In the genomic region with DNA sequence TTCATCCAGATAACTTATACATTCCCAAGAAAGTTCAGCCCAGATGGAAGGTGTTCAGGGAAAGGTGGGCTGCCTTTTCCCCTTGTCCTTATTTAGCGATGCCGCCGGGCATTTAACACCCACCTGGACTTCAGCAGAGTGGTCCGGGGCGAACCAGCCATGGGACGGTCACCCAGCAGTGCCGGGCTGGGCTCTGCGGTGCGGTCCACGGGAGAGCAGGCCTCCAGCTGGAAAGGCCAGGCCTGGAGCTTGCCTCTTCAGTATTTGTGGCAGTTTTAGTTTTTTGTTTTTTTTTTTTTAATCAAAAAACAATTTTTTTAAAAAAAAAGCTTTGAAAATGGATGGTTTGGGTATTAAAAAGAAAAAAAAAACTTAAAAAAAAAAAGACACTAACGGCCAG, we compare ENCODE assay signal across 14 cellular contexts. TPM values are rescaled to one million over a fixed set of nuclear protein-coding genes. Genes with fewer than 3 reads are reported as not detected.
A peak's percentile ranks its signal among the peaks of the same experiment; 100 is the strongest.
DNase-seq lines count a peak whose midpoint lies in the region; TF ChIP-seq lines count a peak whose summit lies in the region.
"Had no signal": no experiment of that assay in that cellular context is flagged by ENCODE, and none has a peak within 500 bp of the region (broad histone marks: within the 10 kb centered on the region; RNA-seq: fewer than 3 reads in every experiment).

No MANE protein-coding gene starts in this region.

- H3K27me3 ChIP-seq in esophagus (ENCODE audit: control insufficient read depth in 1 of 2, insufficient read depth in 2 of 2, low read length in 2 of 2) (no peaks in the 10 kb centered on the region), ovary (no peaks in the 10 kb centered on the region), transverse colon (no peaks in the 10 kb centered on the region), endodermal cell (ENCODE audit: control insufficient read depth, insufficient read depth, low read length, poor library complexity, severe bottlenecking) (no peaks in the 10 kb centered on the region)

- H3K4me1 Mint-ChIP-seq in activated T-helper 1 cell treated with anti-CD3 and anti-CD28 coated beads, Interleukin-12 subunit alpha, Interleukin-12 subunit beta, Interleukin-2, Interleukin-4 antibody, amounts not matched to agents 30 ng/mL and 10 ng/mL and 1 ng/mL, durations not matched to agents 14 hours and 24 hours and 36 hours (ENCODE audit: low read depth) = peaks cover 42% of the 10 kb centered on the region
- H3K4me1 Mint-ChIP-seq in endodermal cell = peaks cover 24% of the 10 kb centered on the region

- DNase-seq in activated T-helper 1 cell treated with anti-CD3 and anti-CD28 coated beads, Interleukin-12 subunit alpha, Interleukin-12 subunit beta, Interleukin-2, Interleukin-4 antibody, amounts not matched to agents 30 ng/mL and 10 ng/mL and 1 ng/mL, durations not matched to agents 14 hours and 24 hours and 36 hours (ENCODE audit: low spot score) = no peak
- DNase-seq in ovary (no peak), transverse colon (no peak), NCI-H1694 treated with DMSO at 0.1 percent for 48 hours (lab: John Stamatoyannopoulos, UW) (no peak), HEK293T (ENCODE audit: extremely low spot score) (no peak), endodermal cell (no peak)
- DNase-seq: activated T-cell treated with anti-CD3 and anti-CD28 coated beads, Interleukin-2, amount 50 U/mL, for 24 hours; DMS53; naive thymus-derived CD4-positive, alpha-beta T cell; NCI-H524 treated with DMSO at 0.1 percent for 48 hours; WERI-Rb-1 had no signal

- peaks cover 8 to 40% of the 10 kb centered on the region in 2 donors for H3K36me3 ChIP-seq in esophagus (ENCODE audit: control insufficient read depth in 2 of 2, insufficient read depth in 2 of 2, low read length in 1 of 2)
- H3K36me3 ChIP-seq in ovary = no peaks in the 10 kb centered on the region
- no peaks in the 10 kb centered on the region for H3K36me3 ChIP-seq in transverse colon
- H3K36me3 ChIP-seq in endodermal cell (ENCODE audit: control insufficient read depth, insufficient read depth, low read length) = peaks cover 49% of the 10 kb centered on the region

- peak overlapping the region; percentile 85 to 92 for H3K27ac ChIP-seq in esophagus (ENCODE audit: low read depth in 2 of 2, low read length in 1 of 2)
- H3K27ac ChIP-seq in ovary = peak overlapping the region; percentile 84 to 95
- peak overlapping the region; percentile 74 to 81 (median 76) for H3K27ac ChIP-seq in transverse colon
- H3K27ac ChIP-seq in endodermal cell (ENCODE audit: low read depth, low read length) = no peak overlapping the region
- H3K27ac ChIP-seq: WERI-Rb-1 had no signal

- TF ChIP-seq CTCF in ovary (IDR thresholded peaks at IDR 0.05) (no peak), transverse colon (IDR thresholded peaks at IDR 0.05) (no peak), endodermal cell (conservative IDR thresholded peaks at IDR 0.05) (no peak)

- intact Hi-C loops in activated T-helper 1 cell treated with anti-CD3 and anti-CD28 coated beads, Interleukin-12 subunit alpha, Interleukin-12 subunit beta, Interleukin-2, Interleukin-4 antibody, amounts not matched to agents 30 ng/mL and 10 ng/mL and 1 ng/mL, durations not matched to agents 14 hours and 24 hours and 36 hours (cut with micrococcal nuclease) = no loop called here
- intact Hi-C loops in ovary (cut with DNase I) (loop anchor here in 3 of 4 donors (5.0 kb wide), 1 partner anchor 34 kb away; the partner anchor contains the start of genes KYAT1 (in 3 of the 3) and LRRC8A (in 3 of the 3)), transverse colon (cut with DNase I; ENCODE audit: low total_unique reads) (no loop called here)

- H3K4me1 ChIP-seq in esophagus (ENCODE audit: control insufficient read depth in 2 of 2, insufficient read depth in 2 of 2, low read length in 1 of 2) (peaks cover 30 to 57% of the 10 kb centered on the region in 2 donors), ovary (ENCODE audit: insufficient read depth) (peaks cover 49% of the 10 kb centered on the region), transverse colon (peaks cover 34 to 57% (median 47%) of the 10 kb centered on the region in 4 donors), endodermal cell (ENCODE audit: control insufficient read depth, insufficient read depth, low read length) (peaks cover 4% of the 10 kb centered on the region)

- 77% methylated on average over 11 of the region's 11 CpGs for WGBS in esophagus, 2 donors
- WGBS in ovary, 3 donors = 40 to 46% (median 45%) methylated on average over 11 of the region's 11 CpGs
- WGBS in transverse colon (ENCODE audit: low coverage in 1 of 2), 2 donors = 84 to 89% methylated on average over 6 to 11 of the region's 11 CpGs
- 97 to 100% methylated on average over 5 to 11 of the region's 11 CpGs for WGBS in endodermal cell (ENCODE audit: insufficient coverage in 1 of 2, insufficient read length in 1 of 2), 2 experiments

- H3K9me3 ChIP-seq in esophagus (ENCODE audit: control insufficient read depth in 2 of 2, insufficient read depth in 1 of 2, low read depth in 1 of 2, low read length in 1 of 2) (no peaks in the 10 kb centered on the region), ovary (no peaks in the 10 kb centered on the region), transverse colon (no peaks in the 10 kb centered on the region), endodermal cell (ENCODE audit: control insufficient read depth, low read length) (no peaks in the 10 kb centered on the region)

- H3K9me3 Mint-ChIP-seq in activated T-helper 1 cell treated with anti-CD3 and anti-CD28 coated beads, Interleukin-12 subunit alpha, Interleukin-12 subunit beta, Interleukin-2, Interleukin-4 antibody, amounts not matched to agents 30 ng/mL and 10 ng/mL and 1 ng/mL, durations not matched to agents 14 hours and 24 hours and 36 hours = no peaks in the 10 kb centered on the region
- H3K9me3 Mint-ChIP-seq in endodermal cell = no peaks in the 10 kb centered on the region
- H3K9me3 Mint-ChIP-seq: activated T-cell treated with anti-CD3 and anti-CD28 coated beads, Interleukin-2, amount 50 U/mL, for 24 hours; naive thymus-derived CD4-positive, alpha-beta T cell had no signal

- no peak overlapping the region for H3K4me3 Mint-ChIP-seq in activated T-helper 1 cell treated with anti-CD3 and anti-CD28 coated beads, Interleukin-12 subunit alpha, Interleukin-12 subunit beta, Interleukin-2, Interleukin-4 antibody, amounts not matched to agents 30 ng/mL and 10 ng/mL and 1 ng/mL, durations not matched to agents 14 hours and 24 hours and 36 hours
- no peak overlapping the region for H3K4me3 Mint-ChIP-seq in endodermal cell
- H3K4me3 Mint-ChIP-seq: activated T-cell treated with anti-CD3 and anti-CD28 coated beads, Interleukin-2, amount 50 U/mL, for 24 hours; naive thymus-derived CD4-positive, alpha-beta T cell had no signal

- H3K27ac Mint-ChIP-seq in activated T-helper 1 cell treated with anti-CD3 and anti-CD28 coated beads, Interleukin-12 subunit alpha, Interleukin-12 subunit beta, Interleukin-2, Interleukin-4 antibody, amounts not matched to agents 30 ng/mL and 10 ng/mL and 1 ng/mL, durations not matched to agents 14 hours and 24 hours and 36 hours = peak overlapping the region; percentile 31
- no peak overlapping the region for H3K27ac Mint-ChIP-seq in endodermal cell

- no peak overlapping the region for H3K9ac ChIP-seq in endodermal cell (ENCODE audit: extremely low read depth, low read length, poor library complexity, severe bottlenecking)

- TF ChIP-seq POLR2A in ovary (IDR thresholded peaks at IDR 0.05) (no peak), transverse colon (IDR thresholded peaks at IDR 0.05) (no peak)

- H3K4me3 ChIP-seq in esophagus (ENCODE audit: low read depth in 1 of 2, low read length in 2 of 2) (no peak overlapping the region), ovary (peak overlapping the region; percentile 9), transverse colon (no peak overlapping the region), endodermal cell (ENCODE audit: low read length) (no peak overlapping the region)
- H3K4me3 ChIP-seq: GM12878 had no signal

- H3K36me3 Mint-ChIP-seq in activated T-helper 1 cell treated with anti-CD3 and anti-CD28 coated beads, Interleukin-12 subunit alpha, Interleukin-12 subunit beta, Interleukin-2, Interleukin-4 antibody, amounts not matched to agents 30 ng/mL and 10 ng/mL and 1 ng/mL, durations not matched to agents 14 hours and 24 hours and 36 hours (ENCODE audit: low read depth) = peaks cover 38% of the 10 kb centered on the region
- H3K36me3 Mint-ChIP-seq in endodermal cell (ENCODE audit: low read depth) = peaks cover 36% of the 10 kb centered on the region

- H3K27me3 Mint-ChIP-seq in activated T-helper 1 cell treated with anti-CD3 and anti-CD28 coated beads, Interleukin-12 subunit alpha, Interleukin-12 subunit beta, Interleukin-2, Interleukin-4 antibody, amounts not matched to agents 30 ng/mL and 10 ng/mL and 1 ng/mL, durations not matched to agents 14 hours and 24 hours and 36 hours (ENCODE audit: insufficient read depth) = no peaks in the 10 kb centered on the region
- H3K27me3 Mint-ChIP-seq in endodermal cell (ENCODE audit: insufficient read depth) = no peaks in the 10 kb centered on the region
- H3K27me3 Mint-ChIP-seq: activated T-cell treated with anti-CD3 and anti-CD28 coated beads, Interleukin-2, amount 50 U/mL, for 24 hours; naive thymus-derived CD4-positive, alpha-beta T cell had no signal

- no peak for TF ChIP-seq EP300 in ovary (IDR thresholded peaks at IDR 0.05)
- no peak for TF ChIP-seq EP300 in transverse colon (IDR thresholded peaks at IDR 0.05; ENCODE audit: low read depth)

- in situ Hi-C loops in transverse colon (cut with MboI; ENCODE audit: low pct_ligation_motif_present in 1 of 4, low pct_unique_long_range_greater_than_20kb in 1 of 4, low sequenced_read_pairs in 3 of 4) = no loop called here

- POLR2A ChIA-PET in HEK293T (lab: Yijun Ruan, JAX) = no interaction called here

- CTCF ChIA-PET in HEK293T (lab: Yijun Ruan, JAX) = no interaction called here

RNA-seq across cellular contexts. Expression of gene PHYHD1, which starts 4.0 kb away (rescaled TPM):
- 0.34 and 1.0 TPM in 2 replicates for total RNA-seq in activated T-helper 1 cell treated with anti-CD3 and anti-CD28 coated beads, Interleukin-12 subunit alpha, Interleukin-12 subunit beta, Interleukin-2, Interleukin-4 antibody, amounts not matched to agents 30 ng/mL and 10 ng/mL and 1 ng/mL, durations not matched to agents 14 hours and 24 hours and 36 hours
- 10 to 100 TPM; 19.8 to 39.5 TPM for polyA plus RNA-seq in esophagus
- 10 to 100 TPM; 24.8 to 63.9 (median 43.1) TPM for total RNA-seq in ovary
- polyA plus RNA-seq in ovary = 10 to 100 TPM; 41.1 to 50.4 TPM
- total RNA-seq in transverse colon = 10 to 100 TPM in 1 of 4 donors, 1 to 10 TPM in 3; 3.2 to 22.4 (median 5.5) TPM
- total RNA-seq in endodermal cell = 10 to 100 TPM; 15.2 to 18.0 TPM
- 6.4 TPM for polyA plus RNA-seq in endodermal cell (2013, experiment 1 of 2)
- polyA plus RNA-seq in endodermal cell (2013, experiment 2 of 2) = 4.7 TPM
- total RNA-seq: H4 had no signal

RNA-seq across cellular contexts. Expression of gene DOLK, which starts 30.7 kb away (rescaled TPM):
- 17.7 and 18.1 TPM in 2 replicates for total RNA-seq in activated T-helper 1 cell treated with anti-CD3 and anti-CD28 coated beads, Interleukin-12 subunit alpha, Interleukin-12 subunit beta, Interleukin-2, Interleukin-4 antibody, amounts not matched to agents 30 ng/mL and 10 ng/mL and 1 ng/mL, durations not matched to agents 14 hours and 24 hours and 36 hours
- polyA plus RNA-seq in esophagus (10 to 100 TPM in 1 of 2 donors, 1 to 10 TPM in 1; 5.3 to 11.6 TPM), ovary (10 to 100 TPM in 1 of 2 donors, 1 to 10 TPM in 1; 9.5 to 12.0 TPM)
- total RNA-seq in ovary (10 to 100 TPM in 5 of 7 donors, 1 to 10 TPM in 2; 6.1 to 14.9 (median 12.6) TPM), transverse colon (10 to 100 TPM in 3 of 4 donors, 1 to 10 TPM in 1; 9.2 to 20.6 (median 11.7) TPM), endodermal cell (10 to 100 TPM; 18.0 to 19.8 TPM)
- polyA plus RNA-seq in endodermal cell (2013, experiment 1 of 2) = 14.3 TPM
- 13.4 TPM for polyA plus RNA-seq in endodermal cell (2013, experiment 2 of 2)

RNA-seq across cellular contexts. Expression of gene NUP188, which starts 30.8 kb away (rescaled TPM):
- total RNA-seq in activated T-helper 1 cell treated with anti-CD3 and anti-CD28 coated beads, Interleukin-12 subunit alpha, Interleukin-12 subunit beta, Interleukin-2, Interleukin-4 antibody, amounts not matched to agents 30 ng/mL and 10 ng/mL and 1 ng/mL, durations not matched to agents 14 hours and 24 hours and 36 hours = 154 and 158 TPM in 2 replicates
- polyA plus RNA-seq in esophagus (10 to 100 TPM; 19.7 to 21.8 TPM), ovary (10 to 100 TPM; 10.6 to 25.1 TPM)
- total RNA-seq in ovary (10 to 100 TPM; 12.5 to 43.8 (median 30.7) TPM), transverse colon (10 to 100 TPM; 18.0 to 79.3 (median 38.4) TPM), endodermal cell (10 to 100 TPM; 89.8 to 94.8 TPM)
- polyA plus RNA-seq in endodermal cell (2013, experiment 1 of 2) = 59.2 TPM
- polyA plus RNA-seq in endodermal cell (2013, experiment 2 of 2) = 49.7 TPM

RNA-seq across cellular contexts. Expression of gene LRRC8A, which starts 34.8 kb away (rescaled TPM):
- total RNA-seq in activated T-helper 1 cell treated with anti-CD3 and anti-CD28 coated beads, Interleukin-12 subunit alpha, Interleukin-12 subunit beta, Interleukin-2, Interleukin-4 antibody, amounts not matched to agents 30 ng/mL and 10 ng/mL and 1 ng/mL, durations not matched to agents 14 hours and 24 hours and 36 hours = 30.1 and 32.9 TPM in 2 replicates
- polyA plus RNA-seq in esophagus (10 to 100 TPM; 38.5 to 55.6 TPM), ovary (10 to 100 TPM; 21.2 to 28.5 TPM)
- total RNA-seq in ovary (10 to 100 TPM; 18.1 to 39.7 (median 26.4) TPM), transverse colon (100 to 1,000 TPM in 1 of 4 donors, 10 to 100 TPM in 3; 29.4 to 116 (median 35.5) TPM), endodermal cell (10 to 100 TPM; 54.6 to 58.7 TPM)
- polyA plus RNA-seq in endodermal cell (2013, experiment 1 of 2) = 32.7 TPM
- 34.9 TPM for polyA plus RNA-seq in endodermal cell (2013, experiment 2 of 2)

RNA-seq across cellular contexts. Expression of gene KYAT1, which starts 35.0 kb away (rescaled TPM):
- 10.6 and 12.2 TPM in 2 replicates for total RNA-seq in activated T-helper 1 cell treated with anti-CD3 and anti-CD28 coated beads, Interleukin-12 subunit alpha, Interleukin-12 subunit beta, Interleukin-2, Interleukin-4 antibody, amounts not matched to agents 30 ng/mL and 10 ng/mL and 1 ng/mL, durations not matched to agents 14 hours and 24 hours and 36 hours
- polyA plus RNA-seq in esophagus = 1 to 10 TPM; 4.0 to 6.7 TPM
- total RNA-seq in ovary = 10 to 100 TPM in 1 of 7 donors, 1 to 10 TPM in 6; 4.6 to 10.2 (median 6.1) TPM
- polyA plus RNA-seq in ovary = 1 to 10 TPM; 4.2 to 5.8 TPM
- 1 to 10 TPM in 2 of 4 donors, not detected in 2; 1.6 to 3.5 TPM for total RNA-seq in transverse colon
- 10 to 100 TPM; 13.6 to 25.3 TPM for total RNA-seq in endodermal cell
- polyA plus RNA-seq in endodermal cell (2013, experiment 1 of 2) = 18.8 TPM
- 16.8 TPM for polyA plus RNA-seq in endodermal cell (2013, experiment 2 of 2)

Comparison
In these comparisons a context has a peak if more than half of its experiments do, and no peak if none do; other contexts are left out.
1. intact Hi-C loops: an anchor here in ovary (5.0 kb wide); none called in activated T-helper 1 cell treated with anti-CD3 and anti-CD28 coated beads, Interleukin-12 subunit alpha, Interleukin-12 subunit beta, Interleukin-2, Interleukin-4 antibody, amounts not matched to agents 30 ng/mL and 10 ng/mL and 1 ng/mL, durations not matched to agents 14 hours and 24 hours and 36 hours and transverse colon.